ENCODE assay signal across 15 cellular contexts in genomic region chr6:38720295-38720694, GRCh38. TPM values are rescaled to one million over a fixed set of nuclear protein-coding genes. Genes with fewer than 3 reads are reported as not detected.
DNase-seq lines count a peak whose midpoint lies in the region; TF ChIP-seq lines count a peak whose summit lies in the region.
"Had no signal": no experiment of that assay in that cellular context is flagged by ENCODE, and none has a peak within 500 bp of the region (broad histone marks: within the 10 kb centered on the region; RNA-seq: fewer than 3 reads in every experiment).

No MANE protein-coding gene starts in this region.

- no peak overlapping the region for H2BK120ac ChIP-seq in H9 (ENCODE audit: low read depth, low read length, poor library complexity, severe bottlenecking)

- no peak overlapping the region for H3K4ac ChIP-seq in H9 (ENCODE audit: low read depth, low read length)

- no peaks in the 10 kb centered on the region for H4K20me1 ChIP-seq in H9 (ENCODE audit: control insufficient read depth, insufficient read depth, insufficient read length)

- H2BK12ac ChIP-seq in H9 (ENCODE audit: insufficient read length, low read depth, low read length), result no peak overlapping the region

- no peak overlapping the region for H2BK15ac ChIP-seq in H9 (ENCODE audit: low read depth, low read length)

- no peak overlapping the region for H3K23ac ChIP-seq in H9 (ENCODE audit: insufficient read length, low read depth, low read length)

- no peak overlapping the region for H4K91ac ChIP-seq in H9 (ENCODE audit: insufficient read length, low read depth, low read length)

- no CpG with 5 or more reads among the region's 2 CpGs for WGBS in H9 (ENCODE audit: extremely low coverage, insufficient read length, low lambda C conversion rate)

- H4K5ac ChIP-seq in H9 (ENCODE audit: insufficient read length, low read depth, low read length), result no peak overlapping the region

- no peaks in the 10 kb centered on the region; the same call in 1 of the 2 replicates for H3K27me3 Mint-ChIP-seq in H9 (ENCODE audit: low read depth)

- H3K9me3 Mint-ChIP-seq in H9, result peaks cover 0 to 7% of the 10 kb centered on the region in 2 experiments; a peak in 3 of 5 replicates

- no peak overlapping the region for H3T11ph ChIP-seq in H9 (ENCODE audit: low read length)

- H3K4me1 ChIP-seq in BE2C (peaks cover 2% of the 10 kb centered on the region; the same call in 1 of the 2 replicates), H9 (ENCODE audit: insufficient read depth, low read length) (no peaks in the 10 kb centered on the region)

- no peak overlapping the region for H4K8ac ChIP-seq in H9 (replicated peaks; ENCODE audit: insufficient read length, low read depth, low read length)

- peak; percentile 44 for TF ChIP-seq CTCF in BE2C (IDR thresholded peaks at IDR 0.05; ENCODE audit: low read depth, low read length)
- TF ChIP-seq CTCF in H9 (conservative IDR thresholded peaks at IDR 0.05), result peak; percentile 71

- H2AK5ac ChIP-seq in H9 (ENCODE audit: insufficient read length, low read length), result no peak overlapping the region

- no peak overlapping the region for H3K27ac ChIP-seq in H9 (ENCODE audit: insufficient read length, low read depth, low read length)

- H3K18ac ChIP-seq in H9 (ENCODE audit: insufficient read length, low read depth, low read length), result no peak overlapping the region

- H3K27me3 ChIP-seq in BE2C (no peaks in the 10 kb centered on the region), H9 (ENCODE audit: insufficient read depth, low read length) (no peaks in the 10 kb centered on the region)

- H3K36me3 ChIP-seq in BE2C, result no peaks in the 10 kb centered on the region

- no peak overlapping the region for H2BK20ac ChIP-seq in H9 (ENCODE audit: low read depth, low read length, poor library complexity, severe bottlenecking)

- no peaks in the 10 kb centered on the region for H3K79me1 ChIP-seq in H9 (ENCODE audit: insufficient read depth, low read depth, low read length, poor library complexity, severe bottlenecking)

- no peaks in the 10 kb centered on the region for H3K79me2 ChIP-seq in H9 (ENCODE audit: insufficient read depth, low read length)

- in situ Hi-C loops in SK-MEL-5 (cut with HindIII; ENCODE audit: low pct_unique_long_range_greater_than_20kb, low sequenced_read_pairs), result no loop called here

- no peak overlapping the region for H2AFZ ChIP-seq in H9 (ENCODE audit: low read length)

- no peak overlapping the region for H2BK5ac ChIP-seq in H9 (ENCODE audit: insufficient read length, low read length)

- no peak overlapping the region for H3K14ac ChIP-seq in H9 (ENCODE audit: insufficient read depth, low read length)

- no peak overlapping the region for H3K9ac ChIP-seq in H9 (ENCODE audit: extremely low read depth, insufficient read length, low read length)

- peaks cover 0 to 8% (median 0%) of the 10 kb centered on the region in 3 experiments; a peak in 2 of 7 replicates for H3K36me3 Mint-ChIP-seq in H9 (ENCODE audit: insufficient read depth in 1 of 3, low read depth in 3 of 3)
- H3K36me3 Mint-ChIP-seq: activated naive CD8-positive, alpha-beta T cell had no signal

- H3K27ac Mint-ChIP-seq in H9, result no peak overlapping the region
- H3K27ac Mint-ChIP-seq: activated naive CD8-positive, alpha-beta T cell; CD14-positive monocyte had no signal

- no peak overlapping the region for H3K4me3 ChIP-seq in BE2C (ENCODE audit: low read depth, low read length)

- H3K4me2 ChIP-seq in H9 (ENCODE audit: insufficient read depth, insufficient read length, low read length), result no peak overlapping the region

- H3K9me3 ChIP-seq in BE2C, result no peaks in the 10 kb centered on the region
- no peaks in the 10 kb centered on the region for H3K9me3 ChIP-seq in H9 (ENCODE audit: control insufficient read depth, low read depth, low read length)

- DNase-seq in BE2C, result no peak
- DNase-seq in H9, result peak; percentile 37
- peak; percentile 20 for DNase-seq in SK-MEL-5 (ENCODE audit: low read depth, low spot score)
- DNase-seq in iPS-NIHi11 (ENCODE audit: low spot score), result peak; percentile 21
- DNase-seq in NCI-H187 treated with DMSO at 0.1 percent for 48 hours (lab: John Stamatoyannopoulos, UW), result no peak
- no peak for DNase-seq in NCI-H2029 treated with DMSO at 0.1 percent for 48 hours (lab: John Stamatoyannopoulos, UW)
- DNase-seq in activated naive CD4-positive, alpha-beta T cell (lab: John Stamatoyannopoulos, UW), result no peak
- DNase-seq in activated naive CD4-positive, alpha-beta T cell treated with anti-CD3 and anti-CD28 coated beads, Interleukin-2, amount 50 U/mL, for 16 hours, result no peak
- DNase-seq: activated CD4-positive, alpha-beta T cell treated with anti-CD3 and anti-CD28 coated beads, Interleukin-2, amount 50 U/mL, for 48 hours; effector memory CD4-positive, alpha-beta T cell; stimulated activated CD4-positive, alpha-beta T cell treated with anti-CD3 and anti-CD28 coated beads, Interleukin-12 subunit alpha, Interleukin-12 subunit beta, amount 100 ng/mL, for 4 hours; SW 1271 had no signal

- H3K56ac ChIP-seq in H9 (ENCODE audit: insufficient read length, low read depth, low read length), result no peak overlapping the region

- H3K4me1 Mint-ChIP-seq in H9, result peaks cover 1% of the 10 kb centered on the region in 2 experiments; a peak in 1 of 4 replicates

- H3K23me2 ChIP-seq in H9 (ENCODE audit: insufficient read length, low read depth, low read length, poor library complexity, severe bottlenecking), result no peaks in the 10 kb centered on the region

- no peak overlapping the region for H3K4me3 Mint-ChIP-seq in H9
- H3K4me3 Mint-ChIP-seq: activated naive CD8-positive, alpha-beta T cell had no signal

RNA-seq across cellular contexts. Expression of gene DNAH8, which starts 5.2 kb away (rescaled TPM):
- not detected for polyA plus RNA-seq in BE2C (2012; ENCODE audit: insufficient read depth, insufficient read length, low read depth)
- total RNA-seq in H9 (2021), result not detected in 2 replicates
- under 0.01 TPM in 1 of 2 replicates, not detected in the other for total RNA-seq in SK-MEL-5 (2014; rRNA removed; shearing (Covaris generic))
- polyA plus RNA-seq in SK-MEL-5 (2015; cell fraction: cytosol; rRNA removed), result 0.01 and 0.05 TPM in 2 replicates
- polyA plus RNA-seq in SK-MEL-5 (2015; cell fraction: nucleus; rRNA removed), result 0.06 TPM in 1 of 2 replicates, not detected in the other
- total RNA-seq: HT1080 had no signal
- polyA plus RNA-seq: CD14-positive monocyte had no signal

RNA-seq across cellular contexts. Expression of gene GLO1, which starts 17.4 kb away (rescaled TPM):
- polyA plus RNA-seq in BE2C (2012; ENCODE audit: insufficient read depth, insufficient read length, low read depth), result 68.3 TPM
- total RNA-seq in H9 (2021), result 188 and 196 TPM in 2 replicates
- total RNA-seq in SK-MEL-5 (2014; rRNA removed; shearing (Covaris generic)), result 349 and 373 TPM in 2 replicates
- 185 and 208 TPM in 2 replicates for polyA plus RNA-seq in SK-MEL-5 (2015; cell fraction: cytosol; rRNA removed)
- 53.2 and 63.3 TPM in 2 replicates for polyA plus RNA-seq in SK-MEL-5 (2015; cell fraction: nucleus; rRNA removed)

Comparison
In these comparisons a context has a peak if more than half of its experiments do, and no peak if none do; other contexts are left out.
1. DNase-seq: peak in H9 (single experiment), SK-MEL-5 (single experiment) and iPS-NIHi11 (single experiment); none in BE2C (single experiment), NCI-H187 treated with DMSO at 0.1 percent for 48 hours (single experiment), NCI-H2029 treated with DMSO at 0.1 percent for 48 hours (single experiment), activated naive CD4-positive, alpha-beta T cell (0 of 4) and activated naive CD4-positive, alpha-beta T cell treated with anti-CD3 and anti-CD28 coated beads, Interleukin-2, amount 50 U/mL, for 16 hours (single experiment).